Comparison of ENCODE assay signal across 1 cellular context in the genomic region with DNA sequence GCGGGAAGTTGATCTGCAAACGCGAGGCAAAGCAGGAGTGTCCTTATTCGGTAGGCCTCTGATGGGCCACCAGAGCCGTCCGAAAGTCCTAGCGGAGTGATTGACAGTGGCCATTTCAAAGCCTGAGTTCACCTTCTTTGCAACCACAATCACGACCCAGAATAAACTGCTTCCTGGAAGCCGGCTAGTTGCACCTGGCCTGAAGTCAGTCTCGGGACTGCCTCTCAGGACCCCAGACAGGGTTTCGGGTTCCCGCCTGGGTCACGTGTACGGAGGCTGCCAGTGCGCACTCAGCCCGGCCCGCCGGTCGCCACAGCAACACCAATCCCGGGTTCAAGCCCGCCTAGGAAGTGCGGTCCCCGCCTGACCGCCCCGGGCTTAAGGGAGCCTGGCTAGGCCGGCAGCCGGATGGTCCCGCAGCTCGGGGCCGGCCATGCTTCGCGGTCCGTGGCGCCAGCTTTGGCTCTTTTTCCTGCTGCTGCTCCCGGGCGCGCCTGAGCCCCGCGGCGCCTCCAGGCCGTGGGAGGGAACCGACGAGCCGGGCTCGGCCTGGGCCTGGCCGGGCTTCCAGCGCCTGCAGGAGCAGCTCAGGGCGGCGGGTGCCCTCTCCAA.
TF ChIP-seq lines count a peak whose summit lies in the region.

A gene with protein sequence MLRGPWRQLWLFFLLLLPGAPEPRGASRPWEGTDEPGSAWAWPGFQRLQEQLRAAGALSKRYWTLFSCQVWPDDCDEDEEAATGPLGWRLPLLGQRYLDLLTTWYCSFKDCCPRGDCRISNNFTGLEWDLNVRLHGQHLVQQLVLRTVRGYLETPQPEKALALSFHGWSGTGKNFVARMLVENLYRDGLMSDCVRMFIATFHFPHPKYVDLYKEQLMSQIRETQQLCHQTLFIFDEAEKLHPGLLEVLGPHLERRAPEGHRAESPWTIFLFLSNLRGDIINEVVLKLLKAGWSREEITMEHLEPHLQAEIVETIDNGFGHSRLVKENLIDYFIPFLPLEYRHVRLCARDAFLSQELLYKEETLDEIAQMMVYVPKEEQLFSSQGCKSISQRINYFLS (plus strand): TSS at position 375 of the 612 bp plus-strand sequence. CDS start 59 bp downstream, at position 434.

TF ChIP-seq in HepG2, 621 proteins besides CTCF, POLR2A, EP300 and RAD21 (continued from another document and continues in another):
- TF ChIP-seq ZNF546 (CRISPR knock-in tag; conservative IDR thresholded peaks at IDR 0.05) = 0 out of 2 replicates have a peak, but pooled peaks have one; percentile 5
- TF ChIP-seq ZNF432 (CRISPR knock-in tag; IDR thresholded peaks at IDR 0.05; ENCODE audit: borderline replicate concordance) = no peak
- TF ChIP-seq RARG (CRISPR knock-in tag; IDR thresholded peaks at IDR 0.05; ENCODE audit: low read depth) = no peak
- no peak for TF ChIP-seq MAFK (conservative IDR thresholded peaks at IDR 0.05 in 1 of 2, IDR thresholded peaks at IDR 0.05 in 1 of 2; ENCODE audit: low read length in 2 of 2)
- no peak for TF ChIP-seq ZNF720 (CRISPR knock-in tag; IDR thresholded peaks at IDR 0.05)
- TF ChIP-seq ZNF547 (CRISPR knock-in tag; IDR thresholded peaks at IDR 0.05) = no peak; the same call in 1 of the 2 replicates
- TF ChIP-seq, protein P1, sequence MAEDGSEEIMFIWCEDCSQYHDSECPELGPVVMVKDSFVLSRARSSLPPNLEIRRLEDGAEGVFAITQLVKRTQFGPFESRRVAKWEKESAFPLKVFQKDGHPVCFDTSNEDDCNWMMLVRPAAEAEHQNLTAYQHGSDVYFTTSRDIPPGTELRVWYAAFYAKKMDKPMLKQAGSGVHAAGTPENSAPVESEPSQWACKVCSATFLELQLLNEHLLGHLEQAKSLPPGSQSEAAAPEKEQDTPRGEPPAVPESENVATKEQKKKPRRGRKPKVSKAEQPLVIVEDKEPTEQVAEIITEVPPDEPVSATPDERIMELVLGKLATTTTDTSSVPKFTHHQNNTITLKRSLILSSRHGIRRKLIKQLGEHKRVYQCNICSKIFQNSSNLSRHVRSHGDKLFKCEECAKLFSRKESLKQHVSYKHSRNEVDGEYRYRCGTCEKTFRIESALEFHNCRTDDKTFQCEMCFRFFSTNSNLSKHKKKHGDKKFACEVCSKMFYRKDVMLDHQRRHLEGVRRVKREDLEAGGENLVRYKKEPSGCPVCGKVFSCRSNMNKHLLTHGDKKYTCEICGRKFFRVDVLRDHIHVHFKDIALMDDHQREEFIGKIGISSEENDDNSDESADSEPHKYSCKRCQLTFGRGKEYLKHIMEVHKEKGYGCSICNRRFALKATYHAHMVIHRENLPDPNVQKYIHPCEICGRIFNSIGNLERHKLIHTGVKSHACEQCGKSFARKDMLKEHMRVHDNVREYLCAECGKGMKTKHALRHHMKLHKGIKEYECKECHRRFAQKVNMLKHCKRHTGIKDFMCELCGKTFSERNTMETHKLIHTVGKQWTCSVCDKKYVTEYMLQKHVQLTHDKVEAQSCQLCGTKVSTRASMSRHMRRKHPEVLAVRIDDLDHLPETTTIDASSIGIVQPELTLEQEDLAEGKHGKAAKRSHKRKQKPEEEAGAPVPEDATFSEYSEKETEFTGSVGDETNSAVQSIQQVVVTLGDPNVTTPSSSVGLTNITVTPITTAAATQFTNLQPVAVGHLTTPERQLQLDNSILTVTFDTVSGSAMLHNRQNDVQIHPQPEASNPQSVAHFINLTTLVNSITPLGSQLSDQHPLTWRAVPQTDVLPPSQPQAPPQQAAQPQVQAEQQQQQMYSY (CRISPR knock-in tag; IDR thresholded peaks at IDR 0.05) = peak; percentile 71; the same call in 1 of the 2 replicates
- no peak for TF ChIP-seq PRPF4 (IDR thresholded peaks at IDR 0.05; ENCODE audit: low read depth, low read length, poor library complexity, severe bottlenecking)
- TF ChIP-seq ZNF296 (CRISPR knock-in tag; conservative IDR thresholded peaks at IDR 0.05) = no peak
- no peak for TF ChIP-seq CHD2 (IDR thresholded peaks at IDR 0.05; ENCODE audit: low read depth, low read length)
- peak; percentile 46 for TF ChIP-seq ZNF232 (CRISPR knock-in tag; IDR thresholded peaks at IDR 0.05; ENCODE audit: borderline replicate concordance)
- peak; percentile 57; the same call in 1 of the 2 replicates for TF ChIP-seq KAT8 (CRISPR knock-in tag; IDR thresholded peaks at IDR 0.05)
- TF ChIP-seq SMAD3 (CRISPR knock-in tag; IDR thresholded peaks at IDR 0.05) = peak; percentile 66; the same call in 1 of the 2 replicates
- no peak for TF ChIP-seq ZNF761 (CRISPR knock-in tag; conservative IDR thresholded peaks at IDR 0.05)
- peak; percentile 14 for TF ChIP-seq STAG1 (CRISPR knock-in tag; IDR thresholded peaks at IDR 0.05)
- TF ChIP-seq NRL (CRISPR knock-in tag; IDR thresholded peaks at IDR 0.05; ENCODE audit: borderline replicate concordance) = no peak; the same call in 1 of the 2 replicates
- peak; percentile 93; the same call in 1 of the 2 replicates for TF ChIP-seq ARNTL (CRISPR knock-in tag; IDR thresholded peaks at IDR 0.05)
- TF ChIP-seq XRCC5 (optimal IDR thresholded peaks at IDR 0.05; ENCODE audit: low read length) = peak; percentile 25
- TF ChIP-seq PLRG1 (conservative IDR thresholded peaks at IDR 0.05) = no peak
- TF ChIP-seq JUNB (CRISPR knock-in tag; IDR thresholded peaks at IDR 0.05; ENCODE audit: borderline replicate concordance) = no peak
- no peak for TF ChIP-seq HNRNPH1 (optimal IDR thresholded peaks at IDR 0.05; ENCODE audit: low read depth, low read length)
- TF ChIP-seq, protein P2, sequence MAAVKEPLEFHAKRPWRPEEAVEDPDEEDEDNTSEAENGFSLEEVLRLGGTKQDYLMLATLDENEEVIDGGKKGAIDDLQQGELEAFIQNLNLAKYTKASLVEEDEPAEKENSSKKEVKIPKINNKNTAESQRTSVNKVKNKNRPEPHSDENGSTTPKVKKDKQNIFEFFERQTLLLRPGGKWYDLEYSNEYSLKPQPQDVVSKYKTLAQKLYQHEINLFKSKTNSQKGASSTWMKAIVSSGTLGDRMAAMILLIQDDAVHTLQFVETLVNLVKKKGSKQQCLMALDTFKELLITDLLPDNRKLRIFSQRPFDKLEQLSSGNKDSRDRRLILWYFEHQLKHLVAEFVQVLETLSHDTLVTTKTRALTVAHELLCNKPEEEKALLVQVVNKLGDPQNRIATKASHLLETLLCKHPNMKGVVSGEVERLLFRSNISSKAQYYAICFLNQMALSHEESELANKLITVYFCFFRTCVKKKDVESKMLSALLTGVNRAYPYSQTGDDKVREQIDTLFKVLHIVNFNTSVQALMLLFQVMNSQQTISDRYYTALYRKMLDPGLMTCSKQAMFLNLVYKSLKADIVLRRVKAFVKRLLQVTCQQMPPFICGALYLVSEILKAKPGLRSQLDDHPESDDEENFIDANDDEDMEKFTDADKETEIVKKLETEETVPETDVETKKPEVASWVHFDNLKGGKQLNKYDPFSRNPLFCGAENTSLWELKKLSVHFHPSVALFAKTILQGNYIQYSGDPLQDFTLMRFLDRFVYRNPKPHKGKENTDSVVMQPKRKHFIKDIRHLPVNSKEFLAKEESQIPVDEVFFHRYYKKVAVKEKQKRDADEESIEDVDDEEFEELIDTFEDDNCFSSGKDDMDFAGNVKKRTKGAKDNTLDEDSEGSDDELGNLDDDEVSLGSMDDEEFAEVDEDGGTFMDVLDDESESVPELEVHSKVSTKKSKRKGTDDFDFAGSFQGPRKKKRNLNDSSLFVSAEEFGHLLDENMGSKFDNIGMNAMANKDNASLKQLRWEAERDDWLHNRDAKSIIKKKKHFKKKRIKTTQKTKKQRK (IDR thresholded peaks at IDR 0.05; ENCODE audit: low read length) = no peak
- no peak for TF ChIP-seq ZNF10 (CRISPR knock-in tag; IDR thresholded peaks at IDR 0.05; ENCODE audit: borderline replicate concordance, low read depth)
- TF ChIP-seq, protein P3, sequence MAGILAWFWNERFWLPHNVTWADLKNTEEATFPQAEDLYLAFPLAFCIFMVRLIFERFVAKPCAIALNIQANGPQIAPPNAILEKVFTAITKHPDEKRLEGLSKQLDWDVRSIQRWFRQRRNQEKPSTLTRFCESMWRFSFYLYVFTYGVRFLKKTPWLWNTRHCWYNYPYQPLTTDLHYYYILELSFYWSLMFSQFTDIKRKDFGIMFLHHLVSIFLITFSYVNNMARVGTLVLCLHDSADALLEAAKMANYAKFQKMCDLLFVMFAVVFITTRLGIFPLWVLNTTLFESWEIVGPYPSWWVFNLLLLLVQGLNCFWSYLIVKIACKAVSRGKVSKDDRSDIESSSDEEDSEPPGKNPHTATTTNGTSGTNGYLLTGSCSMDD (CRISPR knock-in tag; IDR thresholded peaks at IDR 0.05) = no peak
- peak; percentile 31; the same call in 1 of the 2 replicates for TF ChIP-seq NCOA2 (CRISPR knock-in tag; IDR thresholded peaks at IDR 0.05)
- TF ChIP-seq KLF11 (CRISPR knock-in tag; IDR thresholded peaks at IDR 0.05) = no peak
- no peak for TF ChIP-seq ZNF841 (CRISPR knock-in tag; IDR thresholded peaks at IDR 0.05; ENCODE audit: borderline replicate concordance)
- TF ChIP-seq ZNF703 (CRISPR knock-in tag; IDR thresholded peaks at IDR 0.05; ENCODE audit: borderline replicate concordance) = no peak
- no peak for TF ChIP-seq HIVEP1 (CRISPR knock-in tag; IDR thresholded peaks at IDR 0.05)
- TF ChIP-seq ZNF772 (CRISPR knock-in tag; IDR thresholded peaks at IDR 0.05) = no peak; the same call in 1 of the 2 replicates
- TF ChIP-seq RFXANK (CRISPR knock-in tag; IDR thresholded peaks at IDR 0.05) = no peak
- peak; percentile 88 for TF ChIP-seq YEATS4 (CRISPR knock-in tag; IDR thresholded peaks at IDR 0.05; ENCODE audit: borderline replicate concordance)
- peak; percentile 55 for TF ChIP-seq HOXA3 (CRISPR knock-in tag; IDR thresholded peaks at IDR 0.05)
- TF ChIP-seq, protein P4, sequence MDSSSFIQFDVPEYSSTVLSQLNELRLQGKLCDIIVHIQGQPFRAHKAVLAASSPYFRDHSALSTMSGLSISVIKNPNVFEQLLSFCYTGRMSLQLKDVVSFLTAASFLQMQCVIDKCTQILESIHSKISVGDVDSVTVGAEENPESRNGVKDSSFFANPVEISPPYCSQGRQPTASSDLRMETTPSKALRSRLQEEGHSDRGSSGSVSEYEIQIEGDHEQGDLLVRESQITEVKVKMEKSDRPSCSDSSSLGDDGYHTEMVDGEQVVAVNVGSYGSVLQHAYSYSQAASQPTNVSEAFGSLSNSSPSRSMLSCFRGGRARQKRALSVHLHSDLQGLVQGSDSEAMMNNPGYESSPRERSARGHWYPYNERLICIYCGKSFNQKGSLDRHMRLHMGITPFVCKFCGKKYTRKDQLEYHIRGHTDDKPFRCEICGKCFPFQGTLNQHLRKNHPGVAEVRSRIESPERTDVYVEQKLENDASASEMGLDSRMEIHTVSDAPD (CRISPR knock-in tag; IDR thresholded peaks at IDR 0.05) = no peak
- peak; percentile 25; the same call in 1 of the 2 replicates for TF ChIP-seq HNF4A (CRISPR knock-in tag; IDR thresholded peaks at IDR 0.05)
- no peak for TF ChIP-seq ZNF33A (CRISPR knock-in tag; IDR thresholded peaks at IDR 0.05; ENCODE audit: borderline replicate concordance)
- TF ChIP-seq JUN (CRISPR knock-in tag; IDR thresholded peaks at IDR 0.05) = no peak
- 0 out of 2 replicates have a peak, but pooled peaks have one; percentile 1 for TF ChIP-seq ZNF891 (CRISPR knock-in tag; IDR thresholded peaks at IDR 0.05)
- peak; percentile 71; the same call in 1 of the 2 replicates for TF ChIP-seq ZBTB8A (CRISPR knock-in tag; IDR thresholded peaks at IDR 0.05; ENCODE audit: borderline replicate concordance, low read depth)
- TF ChIP-seq, protein P5, sequence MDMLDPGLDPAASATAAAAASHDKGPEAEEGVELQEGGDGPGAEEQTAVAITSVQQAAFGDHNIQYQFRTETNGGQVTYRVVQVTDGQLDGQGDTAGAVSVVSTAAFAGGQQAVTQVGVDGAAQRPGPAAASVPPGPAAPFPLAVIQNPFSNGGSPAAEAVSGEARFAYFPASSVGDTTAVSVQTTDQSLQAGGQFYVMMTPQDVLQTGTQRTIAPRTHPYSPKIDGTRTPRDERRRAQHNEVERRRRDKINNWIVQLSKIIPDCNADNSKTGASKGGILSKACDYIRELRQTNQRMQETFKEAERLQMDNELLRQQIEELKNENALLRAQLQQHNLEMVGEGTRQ (IDR thresholded peaks at IDR 0.05; ENCODE audit: low read depth, low read length) = peak; percentile 81
- TF ChIP-seq, protein P5 (CRISPR knock-in tag; IDR thresholded peaks at IDR 0.05; ENCODE audit: borderline replicate concordance) = peak; percentile 94; the same call in 1 of the 2 replicates
- no peak for TF ChIP-seq MAZ (IDR thresholded peaks at IDR 0.05; ENCODE audit: borderline replicate concordance, low read depth, low read length)
- no peak; the same call in 1 of the 2 replicates for TF ChIP-seq MAZ (CRISPR knock-in tag; IDR thresholded peaks at IDR 0.05; ENCODE audit: low read depth)
- TF ChIP-seq ZNF878 (CRISPR knock-in tag; IDR thresholded peaks at IDR 0.05) = 0 out of 2 replicates have a peak, but pooled peaks have one; percentile 75
- no peak for TF ChIP-seq JDP2 (CRISPR knock-in tag; IDR thresholded peaks at IDR 0.05; ENCODE audit: borderline replicate concordance)
- peak; percentile 63; the same call in 1 of the 2 replicates for TF ChIP-seq ZNF333 (CRISPR knock-in tag; IDR thresholded peaks at IDR 0.05; ENCODE audit: borderline replicate concordance)
- no peak; the same call in 1 of the 2 replicates for TF ChIP-seq REL (CRISPR knock-in tag; conservative IDR thresholded peaks at IDR 0.05)
- TF ChIP-seq ZNF24 (IDR thresholded peaks at IDR 0.05) = no peak
- TF ChIP-seq ZMYM3 (CRISPR knock-in tag; IDR thresholded peaks at IDR 0.05) = no peak
- TF ChIP-seq RELA (CRISPR knock-in tag; IDR thresholded peaks at IDR 0.05) = peak; percentile 71; the same call in 1 of the 2 replicates
- TF ChIP-seq, protein P6, sequence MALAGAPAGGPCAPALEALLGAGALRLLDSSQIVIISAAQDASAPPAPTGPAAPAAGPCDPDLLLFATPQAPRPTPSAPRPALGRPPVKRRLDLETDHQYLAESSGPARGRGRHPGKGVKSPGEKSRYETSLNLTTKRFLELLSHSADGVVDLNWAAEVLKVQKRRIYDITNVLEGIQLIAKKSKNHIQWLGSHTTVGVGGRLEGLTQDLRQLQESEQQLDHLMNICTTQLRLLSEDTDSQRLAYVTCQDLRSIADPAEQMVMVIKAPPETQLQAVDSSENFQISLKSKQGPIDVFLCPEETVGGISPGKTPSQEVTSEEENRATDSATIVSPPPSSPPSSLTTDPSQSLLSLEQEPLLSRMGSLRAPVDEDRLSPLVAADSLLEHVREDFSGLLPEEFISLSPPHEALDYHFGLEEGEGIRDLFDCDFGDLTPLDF (CRISPR knock-in tag; IDR thresholded peaks at IDR 0.05) = peak; percentile 74; the same call in 1 of the 2 replicates
- no peak for TF ChIP-seq ZFP36L1 (CRISPR knock-in tag; IDR thresholded peaks at IDR 0.05)
- TF ChIP-seq AGO2 (optimal IDR thresholded peaks at IDR 0.05; ENCODE audit: low read depth, low read length) = peak; percentile 82
- TF ChIP-seq ASH2L (IDR thresholded peaks at IDR 0.05; ENCODE audit: insufficient read length, low read depth, low read length) = peak; percentile 71
- no peak; the same call in 1 of the 2 replicates for TF ChIP-seq FOXA3 (CRISPR knock-in tag; IDR thresholded peaks at IDR 0.05)
- TF ChIP-seq TCF7L2 (IDR thresholded peaks at IDR 0.05; ENCODE audit: low read depth, low read length) = no peak
- TF ChIP-seq PPARG (CRISPR knock-in tag; conservative IDR thresholded peaks at IDR 0.05) = no peak
